ENCODE assay signal across 16 cellular contexts in the genomic region with DNA sequence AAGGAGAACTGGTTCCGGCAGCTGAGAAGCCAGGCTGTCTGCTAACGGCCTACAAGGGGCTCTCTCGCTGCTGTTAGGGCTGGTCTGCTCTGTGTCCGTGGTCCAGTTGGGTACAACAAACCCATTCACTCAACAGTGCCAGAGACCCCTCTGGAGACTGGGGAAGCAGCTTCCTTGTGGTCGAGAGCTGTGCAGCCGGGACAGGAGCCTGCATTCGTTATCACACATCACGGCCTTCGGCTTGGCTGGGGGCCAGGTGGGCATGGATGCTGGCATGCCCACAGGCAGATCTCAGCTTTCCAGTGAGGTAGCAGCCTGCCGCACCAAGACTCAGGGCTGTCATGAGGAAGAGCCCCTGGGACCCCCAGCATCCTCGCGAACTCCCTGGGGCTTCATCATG.
DNase-seq lines count a peak whose midpoint lies in the region; ATAC-seq and TF ChIP-seq lines count a peak whose summit lies in the region.
"Had no signal": no experiment of that assay in that cellular context is flagged by ENCODE, and none has a peak within 500 bp of the region (broad histone marks: within the 10 kb centered on the region; RNA-seq: fewer than 3 reads in every experiment).

No MANE protein-coding gene starts in this region.

- H3K4me3 ChIP-seq in dorsolateral prefrontal cortex: peak overlapping the region in 3 of 59 donors; percentile 5 to 16 (median 8)
- H3K4me3 ChIP-seq in OCI-LY7 (ENCODE audit: low read depth, low read length, poor library complexity, severe bottlenecking): no peak overlapping the region
- no peak overlapping the region for H3K4me3 ChIP-seq in hepatocyte

- intact Hi-C loops in CD14-positive monocyte (cut with micrococcal nuclease): loop anchor here in 1 of 2 donors (10.0 kb wide), 1 partner anchor 192 kb away; no protein-coding TSS in a partner anchor
- intact Hi-C loops in dorsolateral prefrontal cortex (cut with DNase I): loop anchor here in 1 of 2 donors (5.0 kb wide), 1 partner anchor 36 kb away; no protein-coding TSS in a partner anchor
- intact Hi-C loops in OCI-LY7 (cut with micrococcal nuclease; ENCODE audit: unreplicated experiment): no loop called here

- H3K79me2 ChIP-seq in OCI-LY7 (ENCODE audit: insufficient read depth, low read depth, low read length): no peaks in the 10 kb centered on the region
- H3K79me2 ChIP-seq in hepatocyte: no peaks in the 10 kb centered on the region

- H3K36me3 Mint-ChIP-seq in CD14-positive monocyte: peaks cover 80 to 93% of the 10 kb centered on the region in 2 donors

- peak overlapping the region; percentile 41 to 100 (median 84) for H3K27ac ChIP-seq in dorsolateral prefrontal cortex
- no peak overlapping the region for H3K27ac ChIP-seq in OCI-LY7 (ENCODE audit: low read depth, low read length, poor library complexity, severe bottlenecking)
- no peak overlapping the region for H3K27ac ChIP-seq in hepatocyte
- H3K27ac ChIP-seq: KMS-11 had no signal

- no TSS peak for BruUV-seq in OCI-LY7 (replicated peaks; lab: Mats Ljungman, UMichigan)

- H3K27me3 ChIP-seq in dorsolateral prefrontal cortex: no peaks in the 10 kb centered on the region
- H3K27me3 ChIP-seq in hepatocyte: no peaks in the 10 kb centered on the region

- peak overlapping the region in 5 of 7 donors; percentile 34 to 86 (median 62) for H3K27ac Mint-ChIP-seq in CD14-positive monocyte

- no peak overlapping the region for H3K4me3 Mint-ChIP-seq in CD14-positive monocyte
- H3K4me3 Mint-ChIP-seq: activated T-helper 17 cell treated with anti-CD3 and anti-CD28 coated beads, Interleukin-2, amount 50 U/mL, for 72 hours; neural crest cell; stimulated activated naive CD8-positive, alpha-beta T cell treated with anti-CD3 and anti-CD28 coated beads, Interleukin-15, amount 100 ng/mL, for 72 hours had no signal

- H3K9me3 ChIP-seq in OCI-LY7 (ENCODE audit: low read length): no peaks in the 10 kb centered on the region
- no peaks in the 10 kb centered on the region for H3K9me3 ChIP-seq in hepatocyte (ENCODE audit: low read depth)

- no peaks in the 10 kb centered on the region for H3K4me1 ChIP-seq in OCI-LY7 (ENCODE audit: insufficient read depth, low read length, poor library complexity, severe bottlenecking)
- H3K4me1 ChIP-seq in hepatocyte (ENCODE audit: insufficient read depth): peaks cover 19% of the 10 kb centered on the region

- TF ChIP-seq CTCF in CD14-positive monocyte (IDR thresholded peaks at IDR 0.05) (no peak), dorsolateral prefrontal cortex (IDR thresholded peaks at IDR 0.05 in 54 of 56, conservative IDR thresholded peaks at IDR 0.05 in 2 of 56; ENCODE audit: low read depth in 1 of 56, partially characterized antibody in 56 of 56) (no peak), OCI-LY7 (conservative IDR thresholded peaks at IDR 0.05; ENCODE audit: low read length) (no peak), hepatocyte (IDR thresholded peaks at IDR 0.05; ENCODE audit: poor library complexity) (no peak)

- H3K27me3 Mint-ChIP-seq in CD14-positive monocyte (ENCODE audit: low read depth in 3 of 3): no peaks in the 10 kb centered on the region
- H3K27me3 Mint-ChIP-seq: activated T-helper 17 cell treated with anti-CD3 and anti-CD28 coated beads, Interleukin-2, amount 50 U/mL, for 72 hours; stimulated activated naive CD8-positive, alpha-beta T cell treated with anti-CD3 and anti-CD28 coated beads, Interleukin-15, amount 100 ng/mL, for 72 hours had no signal

- 89% methylated on average over 12 of the region's 12 CpGs for WGBS in hepatocyte (ENCODE audit: low lambda C conversion rate, missing lambda C conversion rate)

- H2AFZ ChIP-seq in OCI-LY7 (ENCODE audit: low read length) (no peak overlapping the region), hepatocyte (no peak overlapping the region)

- DNase-seq in CD14-positive monocyte (ENCODE audit: low spot score) (no peak), NCI-H1092 treated with DMSO at 0.1 percent for 48 hours (lab: John Stamatoyannopoulos, UW) (peak; percentile 32), dorsolateral prefrontal cortex (peak in 7 of 10 donors; percentile 42 to 71 (median 60)), retina (peak; percentile 57), OCI-LY7 (ENCODE audit: low spot score) (no peak), hepatocyte (ENCODE audit: low spot score) (no peak)
- DNase-seq: effector CD8-positive, alpha-beta T cell; HCEC 1CT; mammary epithelial cell; NCI-H1436; SHP77; stimulated activated naive CD8-positive, alpha-beta T cell treated with anti-CD3 and anti-CD28 coated beads, Interleukin-15, amount 100 ng/mL, for 72 hours had no signal

- no peaks in the 10 kb centered on the region for H3K9me3 Mint-ChIP-seq in CD14-positive monocyte
- H3K9me3 Mint-ChIP-seq: activated T-helper 17 cell treated with anti-CD3 and anti-CD28 coated beads, Interleukin-2, amount 50 U/mL, for 72 hours; stimulated activated naive CD8-positive, alpha-beta T cell treated with anti-CD3 and anti-CD28 coated beads, Interleukin-15, amount 100 ng/mL, for 72 hours had no signal

- H3K4me2 ChIP-seq in OCI-LY7 (ENCODE audit: low read length) (no peak overlapping the region), hepatocyte (no peak overlapping the region)
- H3K4me2 ChIP-seq: KMS-11 had no signal

- H4K20me1 ChIP-seq in OCI-LY7 (ENCODE audit: insufficient read depth, low read length): no peaks in the 10 kb centered on the region
- no peaks in the 10 kb centered on the region for H4K20me1 ChIP-seq in hepatocyte (ENCODE audit: insufficient read depth, poor library complexity, severe bottlenecking)

- POLR2A ChIA-PET in OCI-LY7 (lab: Charles Lee): no interaction called here

- ATAC-seq in HG02938 (IDR thresholded peaks at IDR 0.05; ENCODE audit: unreplicated experiment): no peak
- ATAC-seq: activated T-helper 17 cell treated with anti-CD3 and anti-CD28 coated beads, Interleukin-2, amount 50 U/mL, for 72 hours; stimulated activated naive CD8-positive, alpha-beta T cell treated with anti-CD3 and anti-CD28 coated beads, Interleukin-15, amount 100 ng/mL, for 72 hours had no signal

- peaks cover 33% of the 10 kb centered on the region for H3K4me1 Mint-ChIP-seq in CD14-positive monocyte

- CTCF ChIA-PET in OCI-LY7 (lab: Charles Lee; ENCODE audit: unreplicated experiment): no interaction called here

- H3K36me3 ChIP-seq in OCI-LY7 (ENCODE audit: insufficient read depth, low read length): peaks cover 11% of the 10 kb centered on the region
- H3K36me3 ChIP-seq in hepatocyte (replicated peaks; ENCODE audit: insufficient read depth, low read depth): no peaks in the 10 kb centered on the region

- H3K9me2 ChIP-seq in OCI-LY7 (ENCODE audit: insufficient read depth, low read length) (no peaks in the 10 kb centered on the region), hepatocyte (replicated peaks; ENCODE audit: insufficient read depth) (no peaks in the 10 kb centered on the region)

Comparison
In these comparisons a context has a peak if more than half of its experiments do, and no peak if none do; other contexts are left out.
1. DNase-seq: peak in NCI-H1092 treated with DMSO at 0.1 percent for 48 hours (single experiment), dorsolateral prefrontal cortex (7 of 10) and retina (single experiment); none in CD14-positive monocyte (single experiment), OCI-LY7 (single experiment) and hepatocyte (single experiment).
2. H3K27ac ChIP-seq: peak in dorsolateral prefrontal cortex (59 of 59); none in OCI-LY7 (single experiment) and hepatocyte (single experiment).